29 cellular contexts compared by ENCODE assay signal in genomic region chr9:125003332-125003731, GRCh38.
"Had no signal": no experiment of that assay in that cellular context is flagged by ENCODE, and none has a peak within 500 bp of the region (broad histone marks: within the 10 kb centered on the region; RNA-seq: fewer than 3 reads in every experiment).

No MANE protein-coding gene starts in this region.

- H3K9me3 Mint-ChIP-seq: endodermal cell; naive thymus-derived CD4-positive, alpha-beta T cell had no signal

- H3K27me3 ChIP-seq: dorsolateral prefrontal cortex, esophagus muscularis mucosa, foreskin keratinocyte, heart right ventricle, ovary, stomach, thyroid gland, vagina had no signal

- H3K4me1 Mint-ChIP-seq: endodermal cell; naive thymus-derived CD4-positive, alpha-beta T cell had no signal

- H3K9me3 ChIP-seq: esophagus muscularis mucosa, heart right ventricle, ovary, stomach, thyroid gland, vagina had no signal

- H3K27me3 Mint-ChIP-seq: naive thymus-derived CD4-positive, alpha-beta T cell had no signal

- H3K4me1 ChIP-seq: esophagus muscularis mucosa, foreskin keratinocyte, heart right ventricle, stomach, thyroid gland, vagina had no signal

- ATAC-seq: foreskin keratinocyte; heart right ventricle; naive thymus-derived CD4-positive, alpha-beta T cell; sciatic nerve had no signal

- H3K27ac ChIP-seq: dorsolateral prefrontal cortex, epithelial cell of prostate, esophagus muscularis mucosa, foreskin keratinocyte, heart right ventricle, ovary, stomach, thyroid gland, vagina had no signal

- H3K4me2 ChIP-seq: smooth muscle cell had no signal

- FAIRE-seq: colon, islet of Langerhans had no signal

- H3K4me3 Mint-ChIP-seq: endodermal cell; naive thymus-derived CD4-positive, alpha-beta T cell had no signal

- DNase-seq: dorsolateral prefrontal cortex; effector CD8-positive, alpha-beta T cell; endodermal cell; foreskin keratinocyte; glutamatergic neuron; heart right ventricle; hippocampal formation; kidney glomerular epithelial cell; mesenchymal stem cell; midbrain; naive thymus-derived CD4-positive, alpha-beta T cell; occipital lobe; ovary; posterior cingulate gyrus; stimulated activated CD4-positive, alpha-beta T cell treated with anti-CD3 and anti-CD28 coated beads, Interleukin-12 subunit alpha, Interleukin-12 subunit beta, amount 100 ng/mL, for 4 hours; stimulated activated CD4-positive, alpha-beta T cell treated with anti-CD3 and anti-CD28 coated beads, Interleukin-1b, Interleukin-23, amount 100 ng/mL, for 48 hours; stimulated activated CD4-positive, alpha-beta T cell treated with anti-CD3 and anti-CD28 coated beads, Interleukin-4, amount 100 ng/mL, for 1 hour; stimulated activated CD8-positive, alpha-beta memory T cell treated with anti-CD3 and anti-CD28 coated beads, Interleukin-4, amount 100 ng/mL, for 48 hours; stimulated activated naive CD4-positive, alpha-beta T cell treated with Interleukin-2 at 50 U/mL for 16 hours; stomach; thyroid gland; trophoblast cell had no signal

- H3K4me3 ChIP-seq: dorsolateral prefrontal cortex, esophagus muscularis mucosa, heart right ventricle, ovary, smooth muscle cell, stomach, thyroid gland, vagina had no signal

- H3K36me3 ChIP-seq: ovary had no signal

- H3K27ac Mint-ChIP-seq: endodermal cell; naive thymus-derived CD4-positive, alpha-beta T cell had no signal
